Comparison of ENCODE assay signal across 37 cellular contexts in genomic region chr11:104525416-104525815, GRCh38.
"Had no signal": no experiment of that assay in that cellular context is flagged by ENCODE, and none has a peak within 500 bp of the region (broad histone marks: within the 10 kb centered on the region; RNA-seq: fewer than 3 reads in every experiment).

No MANE protein-coding gene starts in this region.

- ATAC-seq: activated CD4-positive, alpha-beta T cell treated with anti-CD3 and anti-CD28 coated beads for 36 hours; activated CD8-positive, alpha-beta memory T cell treated with anti-CD3 and anti-CD28 coated beads, Interleukin-2, amount 10 ng/mL, durations not matched to agents 7 days and 5 days; activated CD8-positive, alpha-beta T cell treated with anti-CD3 and anti-CD28 coated beads, Interleukin-2, amount 10 ng/mL, durations not matched to agents 7 days and 5 days; activated naive CD8-positive, alpha-beta T cell treated with anti-CD3 and anti-CD28 coated beads, Interleukin-2, amount 50 U/mL, for 24 hours; body of pancreas; foreskin keratinocyte; gastrocnemius medialis; T-helper 17 cell had no signal

- H3K4me3 ChIP-seq: adrenal gland, body of pancreas, breast epithelium, cardiac muscle cell, coronary artery, dorsolateral prefrontal cortex, esophagus muscularis mucosa, gastrocnemius medialis had no signal

- H3K4me3 Mint-ChIP-seq: activated CD4-positive, alpha-beta memory T cell treated with anti-CD3 and anti-CD28 coated beads for 36 hours; activated CD4-positive, alpha-beta T cell treated with anti-CD3 and anti-CD28 coated beads for 36 hours; activated CD4-positive, alpha-beta T cell treated with anti-CD3 and anti-CD28 coated beads, Interleukin-2, amount 10 ng/mL, durations not matched to agents 24 days and 14 days; activated CD8-positive, alpha-beta memory T cell treated with anti-CD3 and anti-CD28 coated beads, Interleukin-2, amount 10 ng/mL, durations not matched to agents 7 days and 5 days; activated CD8-positive, alpha-beta T cell treated with anti-CD3 and anti-CD28 coated beads, Interleukin-2, amount 10 ng/mL, durations not matched to agents 7 days and 5 days; activated naive CD4-positive, alpha-beta T cell treated with anti-CD3 and anti-CD28 coated beads for 36 hours; activated naive CD4-positive, alpha-beta T cell treated with anti-CD3 and anti-CD28 coated beads, Interleukin-2, amount 50 U/mL, for 24 hours; activated naive CD8-positive, alpha-beta T cell treated with anti-CD3 and anti-CD28 coated beads for 36 hours; activated naive CD8-positive, alpha-beta T cell treated with anti-CD3 and anti-CD28 coated beads, Interleukin-2, amount 50 U/mL, for 24 hours; activated T-helper 1 cell treated with anti-CD3 and anti-CD28 coated beads, Interleukin-12 subunit alpha, Interleukin-12 subunit beta, Interleukin-2, Interleukin-4 antibody, amounts not matched to agents 30 ng/mL and 10 ng/mL and 1 ng/mL, durations not matched to agents 14 hours and 24 hours and 36 hours; dendritic cell treated with granulocyte-macrophage colony-stimulating factor and Interleukin-4, amounts not matched to agents 40 ng/mL and 50 ng/mL, for 4 days; endodermal cell; T-helper 17 cell; T-helper 2 cell treated with Interferon-gamma antibody and Interleukin-4, amounts not matched to agents 5 μg/mL and 100 μg/mL, for 36 hours had no signal

- H3K27ac ChIP-seq: adrenal gland, body of pancreas, cardiac muscle cell, coronary artery, esophagus muscularis mucosa, foreskin keratinocyte, gastrocnemius medialis had no signal

- DNase-seq: activated CD4-positive, alpha-beta memory T cell treated with anti-CD3 and anti-CD28 coated beads for 36 hours; activated CD4-positive, alpha-beta T cell treated with anti-CD3 and anti-CD28 coated beads for 36 hours; activated CD4-positive, alpha-beta T cell treated with anti-CD3 and anti-CD28 coated beads, Interleukin-2, amount 10 ng/mL, durations not matched to agents 24 days and 14 days; activated CD4-positive, CD25-positive, alpha-beta regulatory T cell; activated CD4-positive, CD25-positive, alpha-beta regulatory T cell treated with anti-CD3 and anti-CD28 coated beads, Interleukin-2, amount 50 U/mL, for 72 hours; activated CD8-positive, alpha-beta memory T cell treated with anti-CD3 and anti-CD28 coated beads, Interleukin-2, amount 10 ng/mL, durations not matched to agents 7 days and 5 days; activated CD8-positive, alpha-beta memory T cell treated with anti-CD3 and anti-CD28 coated beads, Interleukin-2, amount 50 U/mL, for 4 hours; activated CD8-positive, alpha-beta T cell treated with anti-CD3 and anti-CD28 coated beads, Interleukin-2, amount 10 ng/mL, durations not matched to agents 7 days and 5 days; activated effector memory CD4-positive, alpha-beta T cell treated with anti-CD3 and anti-CD28 coated beads, Interleukin-2, amount 50 U/mL, for 16 hours; activated naive CD4-positive, alpha-beta T cell treated with anti-CD3 and anti-CD28 coated beads for 36 hours; activated naive CD8-positive, alpha-beta T cell treated with anti-CD3 and anti-CD28 coated beads for 36 hours; activated naive CD8-positive, alpha-beta T cell treated with anti-CD3 and anti-CD28 coated beads, Interleukin-2, amount 50 U/mL, for 24 hours; activated T-cell treated with anti-CD3 and anti-CD28 coated beads, Interleukin-2, amount 50 U/mL, for 1 hour; activated T-cell treated with anti-CD3 and anti-CD28 coated beads, Interleukin-2, amount 50 U/mL, for 48 hours; adrenal gland; amygdala; aorta; body of pancreas; central memory CD4-positive, alpha-beta T cell; effector memory CD4-positive, alpha-beta T cell; endodermal cell; erythroblast; foreskin keratinocyte; gastrocnemius medialis; T-helper 1 cell; T-helper 17 cell; T1000 had no signal

- H3K27me3 ChIP-seq: adrenal gland, body of pancreas, breast epithelium, cardiac muscle cell, dorsolateral prefrontal cortex, esophagus muscularis mucosa, foreskin keratinocyte, gastrocnemius medialis had no signal

- H3K36me3 ChIP-seq: adrenal gland, breast epithelium, cardiac muscle cell, esophagus muscularis mucosa, gastrocnemius medialis had no signal

- H3K27ac Mint-ChIP-seq: activated CD4-positive, alpha-beta memory T cell treated with anti-CD3 and anti-CD28 coated beads for 36 hours; activated CD4-positive, alpha-beta T cell treated with anti-CD3 and anti-CD28 coated beads for 36 hours; activated CD4-positive, alpha-beta T cell treated with anti-CD3 and anti-CD28 coated beads, Interleukin-2, amount 10 ng/mL, durations not matched to agents 24 days and 14 days; activated CD8-positive, alpha-beta memory T cell treated with anti-CD3 and anti-CD28 coated beads, Interleukin-2, amount 10 ng/mL, durations not matched to agents 7 days and 5 days; activated CD8-positive, alpha-beta T cell treated with anti-CD3 and anti-CD28 coated beads, Interleukin-2, amount 10 ng/mL, durations not matched to agents 7 days and 5 days; activated naive CD4-positive, alpha-beta T cell treated with anti-CD3 and anti-CD28 coated beads for 36 hours; activated naive CD4-positive, alpha-beta T cell treated with anti-CD3 and anti-CD28 coated beads, Interleukin-2, amount 50 U/mL, for 24 hours; activated naive CD8-positive, alpha-beta T cell treated with anti-CD3 and anti-CD28 coated beads for 36 hours; activated naive CD8-positive, alpha-beta T cell treated with anti-CD3 and anti-CD28 coated beads, Interleukin-2, amount 50 U/mL, for 24 hours; activated T-helper 1 cell treated with anti-CD3 and anti-CD28 coated beads, Interleukin-12 subunit alpha, Interleukin-12 subunit beta, Interleukin-2, Interleukin-4 antibody, amounts not matched to agents 30 ng/mL and 10 ng/mL and 1 ng/mL, durations not matched to agents 14 hours and 24 hours and 36 hours; activated T-helper 2 cell treated with anti-CD3 and anti-CD28 coated beads, Interferon-gamma antibody, Interleukin-2, Interleukin-4, amounts not matched to agents 10 μg/mL and 5 μg/mL and 100 μg/mL, durations not matched to agents 14 hours and 24 hours and 36 hours; dendritic cell treated with granulocyte-macrophage colony-stimulating factor and Interleukin-4, amounts not matched to agents 40 ng/mL and 50 ng/mL, for 4 days; endodermal cell; T-helper 17 cell; T-helper 2 cell treated with Interferon-gamma antibody and Interleukin-4, amounts not matched to agents 5 μg/mL and 100 μg/mL, for 36 hours had no signal

- H3K9me3 ChIP-seq: adrenal gland, body of pancreas, breast epithelium, esophagus muscularis mucosa, gastrocnemius medialis had no signal

- H3K9me3 Mint-ChIP-seq: activated CD4-positive, alpha-beta memory T cell treated with anti-CD3 and anti-CD28 coated beads for 36 hours; activated CD4-positive, alpha-beta T cell treated with anti-CD3 and anti-CD28 coated beads, Interleukin-2, amount 10 ng/mL, durations not matched to agents 24 days and 14 days; activated naive CD4-positive, alpha-beta T cell treated with anti-CD3 and anti-CD28 coated beads for 36 hours; activated naive CD4-positive, alpha-beta T cell treated with anti-CD3 and anti-CD28 coated beads, Interleukin-2, amount 50 U/mL, for 24 hours; activated naive CD8-positive, alpha-beta T cell treated with anti-CD3 and anti-CD28 coated beads for 36 hours; activated naive CD8-positive, alpha-beta T cell treated with anti-CD3 and anti-CD28 coated beads, Interleukin-2, amount 50 U/mL, for 24 hours; activated T-helper 1 cell treated with anti-CD3 and anti-CD28 coated beads, Interleukin-12 subunit alpha, Interleukin-12 subunit beta, Interleukin-2, Interleukin-4 antibody, amounts not matched to agents 30 ng/mL and 10 ng/mL and 1 ng/mL, durations not matched to agents 14 hours and 24 hours and 36 hours; activated T-helper 2 cell treated with anti-CD3 and anti-CD28 coated beads, Interferon-gamma antibody, Interleukin-2, Interleukin-4, amounts not matched to agents 10 μg/mL and 5 μg/mL and 100 μg/mL, durations not matched to agents 14 hours and 24 hours and 36 hours; dendritic cell treated with granulocyte-macrophage colony-stimulating factor and Interleukin-4, amounts not matched to agents 40 ng/mL and 50 ng/mL, for 4 days; endodermal cell; T-helper 2 cell treated with Interferon-gamma antibody and Interleukin-4, amounts not matched to agents 5 μg/mL and 100 μg/mL, for 36 hours had no signal

- H3K4me1 ChIP-seq: adrenal gland, breast epithelium, foreskin keratinocyte had no signal

- H3K36me3 Mint-ChIP-seq: activated CD4-positive, alpha-beta memory T cell treated with anti-CD3 and anti-CD28 coated beads for 36 hours; activated CD8-positive, alpha-beta memory T cell treated with anti-CD3 and anti-CD28 coated beads, Interleukin-2, amount 10 ng/mL, durations not matched to agents 7 days and 5 days; activated naive CD4-positive, alpha-beta T cell treated with anti-CD3 and anti-CD28 coated beads, Interleukin-2, amount 50 U/mL, for 24 hours; activated naive CD8-positive, alpha-beta T cell treated with anti-CD3 and anti-CD28 coated beads for 36 hours had no signal

- H3K4me1 Mint-ChIP-seq: activated CD4-positive, alpha-beta T cell treated with anti-CD3 and anti-CD28 coated beads for 36 hours; activated CD4-positive, alpha-beta T cell treated with anti-CD3 and anti-CD28 coated beads, Interleukin-2, amount 10 ng/mL, durations not matched to agents 24 days and 14 days; activated CD8-positive, alpha-beta memory T cell treated with anti-CD3 and anti-CD28 coated beads, Interleukin-2, amount 10 ng/mL, durations not matched to agents 7 days and 5 days; activated naive CD4-positive, alpha-beta T cell treated with anti-CD3 and anti-CD28 coated beads, Interleukin-2, amount 50 U/mL, for 24 hours; activated naive CD8-positive, alpha-beta T cell treated with anti-CD3 and anti-CD28 coated beads for 36 hours; endodermal cell had no signal

- H3K27me3 Mint-ChIP-seq: activated CD4-positive, alpha-beta memory T cell treated with anti-CD3 and anti-CD28 coated beads for 36 hours; activated CD4-positive, alpha-beta T cell treated with anti-CD3 and anti-CD28 coated beads for 36 hours; activated CD4-positive, alpha-beta T cell treated with anti-CD3 and anti-CD28 coated beads, Interleukin-2, amount 10 ng/mL, durations not matched to agents 24 days and 14 days; activated CD8-positive, alpha-beta memory T cell treated with anti-CD3 and anti-CD28 coated beads, Interleukin-2, amount 10 ng/mL, durations not matched to agents 7 days and 5 days; activated naive CD4-positive, alpha-beta T cell treated with anti-CD3 and anti-CD28 coated beads, Interleukin-2, amount 50 U/mL, for 24 hours; activated naive CD8-positive, alpha-beta T cell treated with anti-CD3 and anti-CD28 coated beads, Interleukin-2, amount 50 U/mL, for 24 hours; dendritic cell treated with granulocyte-macrophage colony-stimulating factor and Interleukin-4, amounts not matched to agents 40 ng/mL and 50 ng/mL, for 4 days; T-helper 17 cell had no signal
